ENCODE assay signal across 38 cellular contexts in the genomic region with DNA sequence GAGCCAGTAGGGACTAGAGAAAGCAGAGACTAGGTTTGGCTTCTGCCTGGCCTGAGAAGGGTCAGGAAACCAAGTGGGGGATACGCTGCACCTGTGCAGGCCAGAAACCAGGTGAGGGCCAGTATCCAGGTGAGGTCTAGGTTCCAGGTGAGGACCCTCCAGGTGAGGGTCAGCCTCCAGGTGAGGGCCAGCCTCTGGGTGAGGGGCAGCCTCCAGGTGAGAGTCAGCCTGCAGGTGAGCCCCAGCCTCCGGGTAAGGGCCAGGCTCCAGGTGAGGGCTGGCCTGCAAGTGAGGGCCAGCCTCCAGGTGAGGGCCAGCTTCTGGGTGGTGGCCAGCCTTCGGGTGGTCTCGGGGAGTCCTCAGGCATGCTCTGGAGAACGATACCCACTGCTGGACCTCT.
"Had no signal": no experiment of that assay in that cellular context is flagged by ENCODE, and none has a peak within 500 bp of the region (broad histone marks: within the 10 kb centered on the region; RNA-seq: fewer than 3 reads in every experiment).

No MANE protein-coding gene starts in this region.

- H3K4me1 Mint-ChIP-seq: activated naive CD4-positive, alpha-beta T cell treated with anti-CD3 and anti-CD28 coated beads, Interleukin-2, amount 10 ng/mL, durations not matched to agents 7 days and 5 days; activated naive CD4-positive, alpha-beta T cell treated with anti-CD3 and anti-CD28 coated beads, Interleukin-2, amount 50 U/mL, for 24 hours; activated naive CD8-positive, alpha-beta T cell treated with anti-CD3 and anti-CD28 coated beads for 36 hours; activated naive CD8-positive, alpha-beta T cell treated with anti-CD3 and anti-CD28 coated beads, Interleukin-2, amount 10 ng/mL, durations not matched to agents 7 days and 5 days; activated naive CD8-positive, alpha-beta T cell treated with anti-CD3 and anti-CD28 coated beads, Interleukin-2, amount 50 U/mL, for 24 hours; activated T-helper 17 cell treated with anti-CD3 and anti-CD28 coated beads, Interleukin-2, amount 50 U/mL, for 72 hours; brain; central memory CD8-positive, alpha-beta T cell had no signal

- DNase-seq: activated effector memory CD4-positive, alpha-beta T cell treated with anti-CD3 and anti-CD28 coated beads, Interleukin-2, amount 50 U/mL, for 16 hours; activated effector memory CD4-positive, alpha-beta T cell treated with Interleukin-2 at 50 U/mL for 16 hours; activated gamma-delta T cell; activated gamma-delta T cell treated with Interleukin-2 at 50 U/mL for 16 hours; activated naive CD4-positive, alpha-beta T cell; activated naive CD4-positive, alpha-beta T cell treated with anti-CD3 and anti-CD28 coated beads for 36 hours; activated naive CD4-positive, alpha-beta T cell treated with anti-CD3 and anti-CD28 coated beads, Interleukin-2, amount 10 ng/mL, durations not matched to agents 7 days and 5 days; activated naive CD4-positive, alpha-beta T cell treated with anti-CD3 and anti-CD28 coated beads, Interleukin-2, amount 50 U/mL, for 16 hours; activated naive CD4-positive, alpha-beta T cell treated with Interleukin-2 at 50 U/mL for 16 hours; activated naive CD8-positive, alpha-beta T cell treated with anti-CD3 and anti-CD28 coated beads for 36 hours; activated naive CD8-positive, alpha-beta T cell treated with anti-CD3 and anti-CD28 coated beads, Interleukin-2, amount 10 ng/mL, durations not matched to agents 7 days and 5 days; activated naive CD8-positive, alpha-beta T cell treated with anti-CD3 and anti-CD28 coated beads, Interleukin-2, amount 50 U/mL, for 24 hours; activated T-cell treated with anti-CD3 and anti-CD28 coated beads for 4 hours; activated T-cell treated with anti-CD3 and anti-CD28 coated beads, Interleukin-2, amount 50 U/mL, for 1 hour; activated T-cell treated with anti-CD3 and anti-CD28 coated beads, Interleukin-2, amount 50 U/mL, for 24 hours; activated T-cell treated with anti-CD3 and anti-CD28 coated beads, Interleukin-2, amount 50 U/mL, for 4 hours; activated T-cell treated with anti-CD3 and anti-CD28 coated beads, Interleukin-2, amount 50 U/mL, for 48 hours; activated T-cell treated with anti-CD3 and anti-CD28 coated beads, Interleukin-2, amount 50 U/mL, for 72 hours; adrenal gland; amniotic stem cell; amygdala; anterior cingulate cortex; aorta; body of pancreas; caudate nucleus; central memory CD4-positive, alpha-beta T cell; cerebellar nuclear complex had no signal

- H3K4me3 ChIP-seq: adrenal gland, ascending aorta, body of pancreas, breast epithelium, cardiac muscle cell had no signal

- H3K9me3 Mint-ChIP-seq: activated naive CD4-positive, alpha-beta T cell treated with anti-CD3 and anti-CD28 coated beads, Interleukin-2, amount 50 U/mL, for 24 hours; activated T-helper 1 cell treated with anti-CD3 and anti-CD28 coated beads, Interleukin-12 subunit alpha, Interleukin-12 subunit beta, Interleukin-2, Interleukin-4 antibody, amounts not matched to agents 30 ng/mL and 10 ng/mL and 1 ng/mL, durations not matched to agents 14 hours and 24 hours and 36 hours; activated T-helper 2 cell treated with anti-CD3 and anti-CD28 coated beads, Interferon-gamma antibody, Interleukin-2, Interleukin-4, amounts not matched to agents 10 μg/mL and 5 μg/mL and 100 μg/mL, durations not matched to agents 14 hours and 24 hours and 36 hours had no signal

- ATAC-seq: activated naive CD4-positive, alpha-beta T cell treated with anti-CD3 and anti-CD28 coated beads, Interleukin-2, amount 50 U/mL, for 72 hours; activated naive CD8-positive, alpha-beta T cell treated with anti-CD3 and anti-CD28 coated beads, Interleukin-2, amount 50 U/mL, for 24 hours; activated T-cell treated with anti-CD3 and anti-CD28 coated beads, Interleukin-2, amount 50 U/mL, for 4 hours; activated T-cell treated with anti-CD3 and anti-CD28 coated beads, Interleukin-2, amount 50 U/mL, for 72 hours; activated T-helper 17 cell treated with anti-CD3 and anti-CD28 coated beads, Interleukin-2, amount 50 U/mL, for 72 hours; body of pancreas had no signal

- H3K27me3 Mint-ChIP-seq: activated naive CD4-positive, alpha-beta T cell treated with anti-CD3 and anti-CD28 coated beads, Interleukin-2, amount 50 U/mL, for 24 hours; activated T-cell treated with anti-CD3 and anti-CD28 coated beads, Interleukin-2, amount 50 U/mL, for 24 hours; activated T-helper 17 cell treated with anti-CD3 and anti-CD28 coated beads, Interleukin-2, amount 50 U/mL, for 72 hours; central memory CD8-positive, alpha-beta T cell had no signal

- H3K4me3 Mint-ChIP-seq: activated naive CD4-positive, alpha-beta T cell treated with anti-CD3 and anti-CD28 coated beads for 36 hours; activated naive CD4-positive, alpha-beta T cell treated with anti-CD3 and anti-CD28 coated beads, Interleukin-2, amount 10 ng/mL, durations not matched to agents 7 days and 5 days; activated naive CD4-positive, alpha-beta T cell treated with anti-CD3 and anti-CD28 coated beads, Interleukin-2, amount 50 U/mL, for 24 hours; activated naive CD8-positive, alpha-beta T cell; activated naive CD8-positive, alpha-beta T cell treated with anti-CD3 and anti-CD28 coated beads for 36 hours; activated naive CD8-positive, alpha-beta T cell treated with anti-CD3 and anti-CD28 coated beads, Interleukin-2, amount 10 ng/mL, durations not matched to agents 7 days and 5 days; activated naive CD8-positive, alpha-beta T cell treated with anti-CD3 and anti-CD28 coated beads, Interleukin-2, amount 50 U/mL, for 24 hours; activated T-cell treated with anti-CD3 and anti-CD28 coated beads, Interleukin-2, amount 50 U/mL, for 24 hours; activated T-cell treated with anti-CD3 and anti-CD28 coated beads, Interleukin-2, amount 50 U/mL, for 4 hours; activated T-cell treated with anti-CD3 and anti-CD28 coated beads, Interleukin-2, amount 50 U/mL, for 72 hours; activated T-helper 1 cell treated with anti-CD3 and anti-CD28 coated beads, Interleukin-12 subunit alpha, Interleukin-12 subunit beta, Interleukin-2, Interleukin-4 antibody, amounts not matched to agents 30 ng/mL and 10 ng/mL and 1 ng/mL, durations not matched to agents 14 hours and 24 hours and 36 hours; activated T-helper 17 cell treated with anti-CD3 and anti-CD28 coated beads, Interleukin-2, amount 50 U/mL, for 72 hours; brain; central memory CD8-positive, alpha-beta T cell had no signal

- H3K36me3 Mint-ChIP-seq: activated naive CD4-positive, alpha-beta T cell treated with anti-CD3 and anti-CD28 coated beads, Interleukin-2, amount 10 ng/mL, durations not matched to agents 7 days and 5 days; activated naive CD4-positive, alpha-beta T cell treated with anti-CD3 and anti-CD28 coated beads, Interleukin-2, amount 50 U/mL, for 24 hours; activated naive CD4-positive, alpha-beta T cell treated with anti-CD3 and anti-CD28 coated beads, Interleukin-2, amount 50 U/mL, for 72 hours; activated naive CD8-positive, alpha-beta T cell; brain had no signal

- H3K27ac ChIP-seq: adrenal gland, ascending aorta, body of pancreas, breast epithelium, cardiac muscle cell had no signal

- H3K27me3 ChIP-seq: adrenal gland, ascending aorta, body of pancreas, breast epithelium, cardiac muscle cell had no signal

- H3K36me3 ChIP-seq: adrenal gland, ascending aorta, breast epithelium, cardiac muscle cell had no signal

- H3K27ac Mint-ChIP-seq: activated naive CD4-positive, alpha-beta T cell treated with anti-CD3 and anti-CD28 coated beads for 36 hours; activated naive CD4-positive, alpha-beta T cell treated with anti-CD3 and anti-CD28 coated beads, Interleukin-2, amount 10 ng/mL, durations not matched to agents 7 days and 5 days; activated naive CD4-positive, alpha-beta T cell treated with anti-CD3 and anti-CD28 coated beads, Interleukin-2, amount 50 U/mL, for 24 hours; activated naive CD8-positive, alpha-beta T cell; activated naive CD8-positive, alpha-beta T cell treated with anti-CD3 and anti-CD28 coated beads for 36 hours; activated naive CD8-positive, alpha-beta T cell treated with anti-CD3 and anti-CD28 coated beads, Interleukin-2, amount 10 ng/mL, durations not matched to agents 7 days and 5 days; activated naive CD8-positive, alpha-beta T cell treated with anti-CD3 and anti-CD28 coated beads, Interleukin-2, amount 50 U/mL, for 24 hours; activated T-cell treated with anti-CD3 and anti-CD28 coated beads, Interleukin-2, amount 50 U/mL, for 24 hours; activated T-cell treated with anti-CD3 and anti-CD28 coated beads, Interleukin-2, amount 50 U/mL, for 72 hours; activated T-helper 1 cell treated with anti-CD3 and anti-CD28 coated beads, Interleukin-12 subunit alpha, Interleukin-12 subunit beta, Interleukin-2, Interleukin-4 antibody, amounts not matched to agents 30 ng/mL and 10 ng/mL and 1 ng/mL, durations not matched to agents 14 hours and 24 hours and 36 hours; activated T-helper 17 cell treated with anti-CD3 and anti-CD28 coated beads, Interleukin-2, amount 50 U/mL, for 72 hours; activated T-helper 2 cell treated with anti-CD3 and anti-CD28 coated beads, Interferon-gamma antibody, Interleukin-2, Interleukin-4, amounts not matched to agents 10 μg/mL and 5 μg/mL and 100 μg/mL, durations not matched to agents 14 hours and 24 hours and 36 hours; brain had no signal
